In genomic region chr14:91473046-91473445, GRCh38 we compare ENCODE assay signal across 18 cellular contexts. TPM values are rescaled to one million over a fixed set of nuclear protein-coding genes. Genes with fewer than 3 reads are reported as not detected.
DNase-seq lines count a peak whose midpoint lies in the region; ATAC-seq and TF ChIP-seq lines count a peak whose summit lies in the region.
"Had no signal": no experiment of that assay in that cellular context is flagged by ENCODE, and none has a peak within 500 bp of the region (broad histone marks: within the 10 kb centered on the region; RNA-seq: fewer than 3 reads in every experiment).

No MANE protein-coding gene starts in this region.

- WGBS in smooth muscle cell (ENCODE audit: low lambda C conversion rate): 97% methylated on average over 2 of the region's 2 CpGs

- H3K27me3 Mint-ChIP-seq in activated naive CD4-positive, alpha-beta T cell treated with anti-CD3 and anti-CD28 coated beads for 36 hours (ENCODE audit: low read depth): no peaks in the 10 kb centered on the region
- H3K27me3 Mint-ChIP-seq in CD8-positive, alpha-beta memory T cell: no peaks in the 10 kb centered on the region
- no peaks in the 10 kb centered on the region for H3K27me3 Mint-ChIP-seq in central memory CD8-positive, alpha-beta T cell

- no peaks in the 10 kb centered on the region for H3K9me3 Mint-ChIP-seq in activated naive CD4-positive, alpha-beta T cell treated with anti-CD3 and anti-CD28 coated beads for 36 hours
- no peaks in the 10 kb centered on the region for H3K9me3 Mint-ChIP-seq in CD8-positive, alpha-beta memory T cell
- H3K9me3 Mint-ChIP-seq in central memory CD8-positive, alpha-beta T cell: no peaks in the 10 kb centered on the region
- no peaks in the 10 kb centered on the region for H3K9me3 Mint-ChIP-seq in stimulated activated effector memory CD8-positive, alpha-beta T cell treated with anti-CD3 and anti-CD28 coated beads, Interleukin-12 subunit alpha, Interleukin-12 subunit beta, amount 100 ng/mL, for 72 hours
- H3K9me3 Mint-ChIP-seq: CD14-positive monocyte, HFFc6 had no signal

- H3K36me3 Mint-ChIP-seq in activated naive CD4-positive, alpha-beta T cell treated with anti-CD3 and anti-CD28 coated beads for 36 hours (ENCODE audit: low read depth): peaks cover 52% of the 10 kb centered on the region
- H3K36me3 Mint-ChIP-seq in CD8-positive, alpha-beta memory T cell: peaks cover 12 to 84% (median 27%) of the 10 kb centered on the region in 3 donors
- peaks cover 76% of the 10 kb centered on the region for H3K36me3 Mint-ChIP-seq in central memory CD8-positive, alpha-beta T cell (ENCODE audit: insufficient read depth)
- peaks cover 100% of the 10 kb centered on the region for H3K36me3 Mint-ChIP-seq in stimulated activated effector memory CD8-positive, alpha-beta T cell treated with anti-CD3 and anti-CD28 coated beads, Interleukin-12 subunit alpha, Interleukin-12 subunit beta, amount 100 ng/mL, for 72 hours

- intact Hi-C loops in activated naive CD4-positive, alpha-beta T cell treated with anti-CD3 and anti-CD28 coated beads for 36 hours (cut with micrococcal nuclease): no loop called here

- POLR2A ChIA-PET in CD8-positive, alpha-beta memory T cell (lab: Charles Lee): no interaction called here

- peak overlapping the region; percentile 62 for H3K27ac Mint-ChIP-seq in activated naive CD4-positive, alpha-beta T cell treated with anti-CD3 and anti-CD28 coated beads for 36 hours
- H3K27ac Mint-ChIP-seq in CD8-positive, alpha-beta memory T cell: peak overlapping the region in 6 of 8 donors; percentile 25 to 84 (median 36)
- H3K27ac Mint-ChIP-seq in central memory CD8-positive, alpha-beta T cell (ENCODE audit: low read depth): peak overlapping the region; percentile 36
- peak overlapping the region; percentile 80 for H3K27ac Mint-ChIP-seq in stimulated activated effector memory CD8-positive, alpha-beta T cell treated with anti-CD3 and anti-CD28 coated beads, Interleukin-12 subunit alpha, Interleukin-12 subunit beta, amount 100 ng/mL, for 72 hours
- H3K27ac Mint-ChIP-seq: HFFc6 had no signal

- H3K4me1 Mint-ChIP-seq in activated naive CD4-positive, alpha-beta T cell treated with anti-CD3 and anti-CD28 coated beads for 36 hours (ENCODE audit: low read depth): peaks cover 18% of the 10 kb centered on the region
- H3K4me1 Mint-ChIP-seq in CD8-positive, alpha-beta memory T cell: peaks cover 16 to 33% (median 27%) of the 10 kb centered on the region in 3 donors
- H3K4me1 Mint-ChIP-seq in central memory CD8-positive, alpha-beta T cell: peaks cover 15% of the 10 kb centered on the region
- peaks cover 26% of the 10 kb centered on the region for H3K4me1 Mint-ChIP-seq in stimulated activated effector memory CD8-positive, alpha-beta T cell treated with anti-CD3 and anti-CD28 coated beads, Interleukin-12 subunit alpha, Interleukin-12 subunit beta, amount 100 ng/mL, for 72 hours

- H3F3A ChIP-seq in smooth muscle cell (ENCODE audit: low read depth): peaks cover 7% of the 10 kb centered on the region

- H3K79me2 ChIP-seq in smooth muscle cell (ENCODE audit: low read depth): peaks cover 40% of the 10 kb centered on the region

- H3K27ac ChIP-seq in CD8-positive, alpha-beta memory T cell (ENCODE audit: low read depth, low read length): no peak overlapping the region
- no peak overlapping the region for H3K27ac ChIP-seq in smooth muscle cell (ENCODE audit: low read depth)

- H3K4me3 ChIP-seq in CD8-positive, alpha-beta memory T cell (ENCODE audit: low read length): no peak overlapping the region
- H3K4me3 ChIP-seq in smooth muscle cell: no peak overlapping the region
- H3K4me3 ChIP-seq: K562 had no signal

- ATAC-seq in central memory CD8-positive, alpha-beta T cell (replicated peaks; ENCODE audit: extremely low read depth, poor library complexity, severe bottlenecking): no peak
- ATAC-seq in stimulated activated effector memory CD8-positive, alpha-beta T cell treated with anti-CD3 and anti-CD28 coated beads, Interleukin-12 subunit alpha, Interleukin-12 subunit beta, amount 100 ng/mL, for 72 hours: no peak
- ATAC-seq: K562 had no signal

- no peak for TF ChIP-seq CTCF in smooth muscle cell (IDR thresholded peaks at IDR 0.05; ENCODE audit: borderline replicate concordance, insufficient read depth, poor library complexity, severe bottlenecking)

- CTCF ChIA-PET in activated naive CD4-positive, alpha-beta T cell treated with anti-CD3 and anti-CD28 coated beads for 36 hours (lab: Charles Lee): no interaction called here
- CTCF ChIA-PET in CD8-positive, alpha-beta memory T cell (lab: Charles Lee): no interaction called here

- no peak overlapping the region for H3K4me3 Mint-ChIP-seq in activated naive CD4-positive, alpha-beta T cell treated with anti-CD3 and anti-CD28 coated beads for 36 hours
- no peak overlapping the region for H3K4me3 Mint-ChIP-seq in CD8-positive, alpha-beta memory T cell
- no peak overlapping the region for H3K4me3 Mint-ChIP-seq in central memory CD8-positive, alpha-beta T cell
- no peak overlapping the region for H3K4me3 Mint-ChIP-seq in stimulated activated effector memory CD8-positive, alpha-beta T cell treated with anti-CD3 and anti-CD28 coated beads, Interleukin-12 subunit alpha, Interleukin-12 subunit beta, amount 100 ng/mL, for 72 hours
- H3K4me3 Mint-ChIP-seq: CD14-positive monocyte, HFFc6 had no signal

- no peak overlapping the region for H2AFZ ChIP-seq in smooth muscle cell (ENCODE audit: low read depth)

- DNase-seq in activated naive CD4-positive, alpha-beta T cell treated with anti-CD3 and anti-CD28 coated beads for 36 hours: no peak
- no peak for DNase-seq in activated naive CD4-positive, alpha-beta T cell treated with Interleukin-2 at 50 U/mL for 16 hours
- DNase-seq in CD8-positive, alpha-beta memory T cell: no peak
- DNase-seq in central memory CD8-positive, alpha-beta T cell (ENCODE audit: low spot score in 2 of 2): no peak
- no peak for DNase-seq in stimulated activated effector memory CD8-positive, alpha-beta T cell treated with anti-CD3 and anti-CD28 coated beads, Interleukin-12 subunit alpha, Interleukin-12 subunit beta, amount 100 ng/mL, for 72 hours (ENCODE audit: low spot score in 2 of 2)
- no peak for DNase-seq in smooth muscle cell (lab: John Stamatoyannopoulos, UW; ENCODE audit: unreplicated experiment)
- no peak for DNase-seq in SKM-1 (lab: John Stamatoyannopoulos, UW; ENCODE audit: unreplicated experiment)
- DNase-seq: Calu3, DMS53, HFFc6, NCI-H1417 treated with DMSO at 0.1 percent for 48 hours, NCI-H1930, NCI-H2171, NCI-H446, OCI-M1, RPMI8226 had no signal

- H3K4me2 ChIP-seq in smooth muscle cell: no peak overlapping the region

- H3K9me3 ChIP-seq in CD8-positive, alpha-beta memory T cell (ENCODE audit: low read length): no peaks in the 10 kb centered on the region
- no peaks in the 10 kb centered on the region for H3K9me3 ChIP-seq in smooth muscle cell (replicated peaks; ENCODE audit: low read depth)

- no peak overlapping the region for H3K9ac ChIP-seq in smooth muscle cell (ENCODE audit: low read depth)

- H3K4me1 ChIP-seq in CD8-positive, alpha-beta memory T cell (ENCODE audit: insufficient read depth, low read length): no peaks in the 10 kb centered on the region
- H3K4me1 ChIP-seq in smooth muscle cell (ENCODE audit: low read depth): no peaks in the 10 kb centered on the region

- H3K36me3 ChIP-seq in CD8-positive, alpha-beta memory T cell (ENCODE audit: insufficient read depth, low read length): peaks cover 66% of the 10 kb centered on the region
- peaks cover 56% of the 10 kb centered on the region for H3K36me3 ChIP-seq in smooth muscle cell (ENCODE audit: low read depth)

- H3K27me3 ChIP-seq in CD8-positive, alpha-beta memory T cell (ENCODE audit: insufficient read depth, low read length, poor library complexity, severe bottlenecking): no peaks in the 10 kb centered on the region
- H3K27me3 ChIP-seq in smooth muscle cell (ENCODE audit: low read depth): no peaks in the 10 kb centered on the region

- H4K20me1 ChIP-seq in smooth muscle cell (ENCODE audit: low read depth): peaks cover 89% of the 10 kb centered on the region

RNA-seq across cellular contexts. Expression of gene PPP4R3A, which starts 37.1 kb away (rescaled TPM):
- 100 to 1,000 TPM; 114 to 118 TPM for total RNA-seq in activated naive CD4-positive, alpha-beta T cell treated with anti-CD3 and anti-CD28 coated beads for 36 hours
- 100 to 1,000 TPM; 158 to 159 TPM for total RNA-seq in CD8-positive, alpha-beta memory T cell
- polyA plus RNA-seq in CD8-positive, alpha-beta memory T cell: 139 TPM
- total RNA-seq in smooth muscle cell: 62.7 and 76.4 TPM in 2 replicates
- polyA plus RNA-seq in smooth muscle cell: 35.3 and 49.2 TPM in 2 replicates

RNA-seq across cellular contexts. Expression of gene CCDC88C, which starts 55.4 kb away (rescaled TPM):
- total RNA-seq in activated naive CD4-positive, alpha-beta T cell treated with anti-CD3 and anti-CD28 coated beads for 36 hours: 10 to 100 TPM; 76.0 to 83.3 TPM
- total RNA-seq in CD8-positive, alpha-beta memory T cell: 10 to 100 TPM; 71.7 to 74.1 TPM
- 42.3 TPM for polyA plus RNA-seq in CD8-positive, alpha-beta memory T cell
- total RNA-seq in smooth muscle cell: 0.72 and 1.1 TPM in 2 replicates
- 0.92 TPM in 1 of 2 replicates, not detected in the other for polyA plus RNA-seq in smooth muscle cell

Comparison
In these comparisons a context has a peak if more than half of its experiments do, and no peak if none do; other contexts are left out.
1. RNA of gene CCDC88C, which starts 55.4 kb away (total RNA-seq): 76.0 to 83.3 TPM in activated naive CD4-positive, alpha-beta T cell treated with anti-CD3 and anti-CD28 coated beads for 36 hours and 71.7 to 74.1 TPM in CD8-positive, alpha-beta memory T cell; 0.72 to 1.1 TPM in smooth muscle cell; every median in the first group is over 10 times any median in the second.
2. Peak in every context shown above with its lines, with median percentiles within 50 percentile points of each other: H3K27ac Mint-ChIP-seq.